12 cellular contexts compared by ENCODE assay signal in the genomic region with DNA sequence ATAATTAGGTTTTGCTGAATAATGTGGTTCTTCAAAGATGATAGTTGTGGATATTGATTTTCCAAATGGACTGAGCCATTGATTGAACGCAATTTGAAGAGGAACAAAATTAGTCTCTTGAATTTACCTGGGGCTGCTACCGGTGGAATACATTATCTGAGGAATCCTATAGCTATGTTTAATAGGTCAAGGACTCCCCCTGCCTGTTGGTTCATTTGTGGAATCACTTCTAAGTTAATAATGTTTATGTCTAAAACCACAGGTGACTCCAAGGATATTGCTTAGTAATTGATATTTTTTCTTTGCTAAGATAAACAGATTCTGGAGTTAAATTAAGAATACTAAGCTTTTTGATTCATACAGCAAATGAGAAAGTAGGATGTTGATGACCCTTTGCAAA.
DNase-seq lines count a peak whose midpoint lies in the region; ATAC-seq and TF ChIP-seq lines count a peak whose summit lies in the region.
"Had no signal": no experiment of that assay in that cellular context is flagged by ENCODE, and none has a peak within 500 bp of the region (broad histone marks: within the 10 kb centered on the region; RNA-seq: fewer than 3 reads in every experiment).

No MANE protein-coding gene starts in this region.

- no TSS peak for BruUV-seq in Calu3 (replicated peaks; lab: Mats Ljungman, UMichigan)

- 18 to 20% methylated on average over 1 to 2 of the region's 2 CpGs for WGBS in transverse colon (ENCODE audit: low coverage in 1 of 2), 2 donors

- TF ChIP-seq POLR2A in transverse colon (IDR thresholded peaks at IDR 0.05) = no peak

- H3K4me3 ChIP-seq in KMS-11 (IDR thresholded peaks at IDR 0.05; ENCODE audit: insufficient read depth, low read depth, low read length) (no peak overlapping the region), transverse colon (no peak overlapping the region), dorsolateral prefrontal cortex (no peak overlapping the region)
- H3K4me3 ChIP-seq: Peyer's patch had no signal

- in situ Hi-C loops in transverse colon (cut with MboI; ENCODE audit: low pct_ligation_motif_present in 1 of 4, low pct_unique_long_range_greater_than_20kb in 1 of 4, low sequenced_read_pairs in 3 of 4) = no loop called here

- H3K36me3 Mint-ChIP-seq in Calu3 (ENCODE audit: insufficient read depth, unreplicated experiment) = no peaks in the 10 kb centered on the region

- no peaks in the 10 kb centered on the region for H3K27me3 ChIP-seq in KMS-11 (ENCODE audit: insufficient read depth, low read depth)
- H3K27me3 ChIP-seq in transverse colon = no peaks in the 10 kb centered on the region
- no peaks in the 10 kb centered on the region for H3K27me3 ChIP-seq in dorsolateral prefrontal cortex
- H3K27me3 ChIP-seq: Peyer's patch had no signal

- TF ChIP-seq EP300 in transverse colon (IDR thresholded peaks at IDR 0.05; ENCODE audit: low read depth) = no peak

- no peak overlapping the region for H3K4me3 Mint-ChIP-seq in Calu3 (ENCODE audit: low read depth, unreplicated experiment)
- H3K4me3 Mint-ChIP-seq: stimulated activated naive CD8-positive, alpha-beta T cell treated with anti-CD3 and anti-CD28 coated beads, Interleukin-15, Interleukin-2, amounts not matched to agents 100 ng/mL and 50 ng/mL, for 24 hours had no signal

- H3K27me3 Mint-ChIP-seq in Calu3 (ENCODE audit: unreplicated experiment) = no peaks in the 10 kb centered on the region
- H3K27me3 Mint-ChIP-seq: stimulated activated naive CD8-positive, alpha-beta T cell treated with anti-CD3 and anti-CD28 coated beads, Interleukin-15, Interleukin-2, amounts not matched to agents 100 ng/mL and 50 ng/mL, for 24 hours had no signal

- no peak overlapping the region for H2AFZ ChIP-seq in KMS-11 (ENCODE audit: low read depth)

- POLR2A ChIA-PET in RWPE1 (lab: Yijun Ruan, JAX; ENCODE audit: low non-redundant PET) = no interaction called here

- CTCF ChIA-PET in Calu3 (lab: Charles Lee) = interaction anchor here (1.2 kb wide), 1 partner anchor 129 kb away, joined by 3 read pairs; no protein-coding TSS in a partner anchor
- CTCF ChIA-PET in RWPE1 (lab: Yijun Ruan, JAX) = interaction anchor here (0.5 kb wide), 1 partner anchor 186 kb away, joined by 3 read pairs; no protein-coding TSS in a partner anchor

- H3K9me3 Mint-ChIP-seq in Calu3 (ENCODE audit: low read depth, unreplicated experiment) = peaks cover 3% of the 10 kb centered on the region

- no peaks in the 10 kb centered on the region for H3K4me1 Mint-ChIP-seq in Calu3 (ENCODE audit: low read depth, unreplicated experiment)

- DNase-seq in Calu3 (peak; percentile 15), RWPE1 (ENCODE audit: low spot score) (peak; percentile 0), iPS-NIHi7 (ENCODE audit: extremely low spot score) (peak; percentile 31), SK-N-DZ (ENCODE audit: low spot score) (no peak), transverse colon (no peak), dorsolateral prefrontal cortex (no peak)
- DNase-seq: activated T-cell treated with anti-CD3 and anti-CD28 coated beads, Interleukin-2, amount 50 U/mL, for 48 hours; caudate nucleus; Peyer's patch had no signal

- H4K20me1 ChIP-seq in KMS-11 (ENCODE audit: insufficient read depth) = no peaks in the 10 kb centered on the region

- no peak overlapping the region for H3K27ac Mint-ChIP-seq in Calu3 (ENCODE audit: unreplicated experiment)
- H3K27ac Mint-ChIP-seq: stimulated activated naive CD8-positive, alpha-beta T cell treated with anti-CD3 and anti-CD28 coated beads, Interleukin-15, Interleukin-2, amounts not matched to agents 100 ng/mL and 50 ng/mL, for 24 hours had no signal

- H3K4me2 ChIP-seq in KMS-11 = no peak overlapping the region

- no peaks in the 10 kb centered on the region for H3K36me3 ChIP-seq in KMS-11 (ENCODE audit: insufficient read depth)
- H3K36me3 ChIP-seq in transverse colon = no peaks in the 10 kb centered on the region
- H3K36me3 ChIP-seq: Peyer's patch had no signal

- no peak overlapping the region for H3K27ac ChIP-seq in KMS-11
- H3K27ac ChIP-seq in RWPE1 = no peak overlapping the region
- H3K27ac ChIP-seq in transverse colon = no peak overlapping the region
- H3K27ac ChIP-seq in dorsolateral prefrontal cortex = no peak overlapping the region
- H3K27ac ChIP-seq: Peyer's patch had no signal

- H3K79me2 ChIP-seq in KMS-11 (ENCODE audit: insufficient read depth, low read depth) = no peaks in the 10 kb centered on the region

- no peak overlapping the region for H3K9ac ChIP-seq in KMS-11

- ATAC-seq in HG02759 (IDR thresholded peaks at IDR 0.05; ENCODE audit: unreplicated experiment) = no peak

- no peaks in the 10 kb centered on the region for H3K9me3 ChIP-seq in transverse colon
- H3K9me3 ChIP-seq: Peyer's patch had no signal

- H3K4me1 ChIP-seq in KMS-11 (ENCODE audit: low read depth, poor library complexity, severe bottlenecking) (no peaks in the 10 kb centered on the region), transverse colon (no peaks in the 10 kb centered on the region)
- H3K4me1 ChIP-seq: Peyer's patch had no signal

- intact Hi-C loops in Calu3 (cut with micrococcal nuclease; ENCODE audit: unreplicated experiment) = loop anchor here (1.0 kb wide), 1 partner anchor 307 kb away; no protein-coding TSS in a partner anchor
- intact Hi-C loops in transverse colon (cut with DNase I; ENCODE audit: low total_unique reads) = no loop called here
- intact Hi-C loops in dorsolateral prefrontal cortex (cut with DNase I) = no loop called here

- TF ChIP-seq CTCF in Calu3 (IDR thresholded peaks at IDR 0.05; ENCODE audit: unreplicated experiment) (no peak), KMS-11 (conservative IDR thresholded peaks at IDR 0.05; ENCODE audit: low read depth, low read length) (0 out of 2 replicates have a peak, but pooled peaks have one; percentile 18), RWPE1 (conservative IDR thresholded peaks at IDR 0.05; ENCODE audit: low read depth) (no peak), transverse colon (IDR thresholded peaks at IDR 0.05) (peak in 2 of 5 experiments; percentile 9 to 30), dorsolateral prefrontal cortex (IDR thresholded peaks at IDR 0.05 in 54 of 56, conservative IDR thresholded peaks at IDR 0.05 in 2 of 56; ENCODE audit: low read depth in 1 of 56, partially characterized antibody in 56 of 56) (peak in 6 of 56 donors; percentile 11 to 23 (median 19))

Comparison
In these comparisons a context has a peak if more than half of its experiments do, and no peak if none do; other contexts are left out.
1. DNase-seq: peak in Calu3 (single experiment), RWPE1 (single experiment) and iPS-NIHi7 (single experiment); none in SK-N-DZ (single experiment), transverse colon (single experiment) and dorsolateral prefrontal cortex (0 of 10).